Comparison of ENCODE assay signal across 1 cellular context in genomic region chr6:167799033-167799933, GRCh38.
TF ChIP-seq lines count a peak whose summit lies in the region.

No MANE protein-coding gene starts in this region.

TF ChIP-seq in K562, 482 proteins besides CTCF, POLR2A, EP300 and RAD21 (continued from another document and continues in another):
- TF ChIP-seq STAT5A (IDR thresholded peaks at IDR 0.05; ENCODE audit: borderline replicate concordance, low read length) = no peak
- no peak for TF ChIP-seq CHD1 (IDR thresholded peaks at IDR 0.05; ENCODE audit: low read length)
- no peak for TF ChIP-seq SPI1 (IDR thresholded peaks at IDR 0.05; ENCODE audit: borderline replicate concordance, low read depth, low read length)
- no peak for TF ChIP-seq ZNF253 (CRISPR knock-in tag; conservative IDR thresholded peaks at IDR 0.05)
- TF ChIP-seq, protein P1, sequence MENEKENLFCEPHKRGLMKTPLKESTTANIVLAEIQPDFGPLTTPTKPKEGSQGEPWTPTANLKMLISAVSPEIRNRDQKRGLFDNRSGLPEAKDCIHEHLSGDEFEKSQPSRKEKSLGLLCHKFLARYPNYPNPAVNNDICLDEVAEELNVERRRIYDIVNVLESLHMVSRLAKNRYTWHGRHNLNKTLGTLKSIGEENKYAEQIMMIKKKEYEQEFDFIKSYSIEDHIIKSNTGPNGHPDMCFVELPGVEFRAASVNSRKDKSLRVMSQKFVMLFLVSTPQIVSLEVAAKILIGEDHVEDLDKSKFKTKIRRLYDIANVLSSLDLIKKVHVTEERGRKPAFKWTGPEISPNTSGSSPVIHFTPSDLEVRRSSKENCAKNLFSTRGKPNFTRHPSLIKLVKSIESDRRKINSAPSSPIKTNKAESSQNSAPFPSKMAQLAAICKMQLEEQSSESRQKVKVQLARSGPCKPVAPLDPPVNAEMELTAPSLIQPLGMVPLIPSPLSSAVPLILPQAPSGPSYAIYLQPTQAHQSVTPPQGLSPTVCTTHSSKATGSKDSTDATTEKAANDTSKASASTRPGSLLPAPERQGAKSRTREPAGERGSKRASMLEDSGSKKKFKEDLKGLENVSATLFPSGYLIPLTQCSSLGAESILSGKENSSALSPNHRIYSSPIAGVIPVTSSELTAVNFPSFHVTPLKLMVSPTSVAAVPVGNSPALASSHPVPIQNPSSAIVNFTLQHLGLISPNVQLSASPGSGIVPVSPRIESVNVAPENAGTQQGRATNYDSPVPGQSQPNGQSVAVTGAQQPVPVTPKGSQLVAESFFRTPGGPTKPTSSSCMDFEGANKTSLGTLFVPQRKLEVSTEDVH (IDR thresholded peaks at IDR 0.05; ENCODE audit: low read depth, partially characterized antibody) = no peak
- peak; percentile 46 for TF ChIP-seq CREM (IDR thresholded peaks at IDR 0.05; ENCODE audit: low read depth)
- TF ChIP-seq PTRF (tag; IDR thresholded peaks at IDR 0.05) = no peak
- TF ChIP-seq SIX5 (IDR thresholded peaks at IDR 0.05; ENCODE audit: borderline replicate concordance in 1 of 2, insufficient read depth in 1 of 2, low read depth in 1 of 2, low read length in 2 of 2) = no peak
- TF ChIP-seq GABPB2 (CRISPR knock-in tag; conservative IDR thresholded peaks at IDR 0.05) = no peak
- TF ChIP-seq ZNF445 (CRISPR knock-in tag; IDR thresholded peaks at IDR 0.05; ENCODE audit: low read depth) = no peak
- TF ChIP-seq NBN (IDR thresholded peaks at IDR 0.05; ENCODE audit: low read depth) = no peak
- no peak for TF ChIP-seq ZNF75A (CRISPR knock-in tag; IDR thresholded peaks at IDR 0.05)
- no peak for TF ChIP-seq RBBP5 (IDR thresholded peaks at IDR 0.05; ENCODE audit: borderline replicate concordance, insufficient read depth, low read length, poor library complexity, severe bottlenecking)
- TF ChIP-seq CC2D1A (IDR thresholded peaks at IDR 0.05) = no peak
- no peak for TF ChIP-seq RFX1 (IDR thresholded peaks at IDR 0.05)
- TF ChIP-seq KLF16 (IDR thresholded peaks at IDR 0.05) = no peak
- no peak for TF ChIP-seq FUS (optimal IDR thresholded peaks at IDR 0.05; ENCODE audit: low read depth, low read length)
- TF ChIP-seq, protein P2, sequence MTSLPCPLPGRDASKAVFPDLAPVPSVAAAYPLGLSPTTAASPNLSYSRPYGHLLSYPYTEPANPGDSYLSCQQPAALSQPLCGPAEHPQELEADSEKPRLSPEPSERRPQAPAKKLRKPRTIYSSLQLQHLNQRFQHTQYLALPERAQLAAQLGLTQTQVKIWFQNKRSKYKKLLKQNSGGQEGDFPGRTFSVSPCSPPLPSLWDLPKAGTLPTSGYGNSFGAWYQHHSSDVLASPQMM (CRISPR knock-in tag; IDR thresholded peaks at IDR 0.05) = no peak
- TF ChIP-seq ZNF785 (CRISPR knock-in tag; IDR thresholded peaks at IDR 0.05) = no peak
- no peak for TF ChIP-seq BHLHE40 (IDR thresholded peaks at IDR 0.05; ENCODE audit: low read length)
- TF ChIP-seq E2F5 (CRISPR knock-in tag; IDR thresholded peaks at IDR 0.05) = no peak
- TF ChIP-seq ZBTB2 (IDR thresholded peaks at IDR 0.05) = no peak
- no peak for TF ChIP-seq SRSF1 (IDR thresholded peaks at IDR 0.05; ENCODE audit: low read depth, low read length)
- TF ChIP-seq NR3C1 (CRISPR knock-in tag; IDR thresholded peaks at IDR 0.05) = no peak
- TF ChIP-seq, protein P3, sequence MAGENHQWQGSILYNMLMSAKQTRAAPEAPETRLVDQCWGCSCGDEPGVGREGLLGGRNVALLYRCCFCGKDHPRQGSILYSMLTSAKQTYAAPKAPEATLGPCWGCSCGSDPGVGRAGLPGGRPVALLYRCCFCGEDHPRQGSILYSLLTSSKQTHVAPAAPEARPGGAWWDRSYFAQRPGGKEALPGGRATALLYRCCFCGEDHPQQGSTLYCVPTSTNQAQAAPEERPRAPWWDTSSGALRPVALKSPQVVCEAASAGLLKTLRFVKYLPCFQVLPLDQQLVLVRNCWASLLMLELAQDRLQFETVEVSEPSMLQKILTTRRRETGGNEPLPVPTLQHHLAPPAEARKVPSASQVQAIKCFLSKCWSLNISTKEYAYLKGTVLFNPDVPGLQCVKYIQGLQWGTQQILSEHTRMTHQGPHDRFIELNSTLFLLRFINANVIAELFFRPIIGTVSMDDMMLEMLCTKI (IDR thresholded peaks at IDR 0.05; ENCODE audit: partially characterized antibody) = no peak
- no peak for TF ChIP-seq ZNF175 (CRISPR knock-in tag; IDR thresholded peaks at IDR 0.05; ENCODE audit: low read depth)
- no peak for TF ChIP-seq TCF3 (CRISPR knock-in tag; IDR thresholded peaks at IDR 0.05)
- TF ChIP-seq ZNF586 (CRISPR knock-in tag; conservative IDR thresholded peaks at IDR 0.05) = no peak
- no peak for TF ChIP-seq EP400 (IDR thresholded peaks at IDR 0.05)
- no peak for TF ChIP-seq CEBPB (tag; IDR thresholded peaks at IDR 0.05)
- TF ChIP-seq, protein P4, sequence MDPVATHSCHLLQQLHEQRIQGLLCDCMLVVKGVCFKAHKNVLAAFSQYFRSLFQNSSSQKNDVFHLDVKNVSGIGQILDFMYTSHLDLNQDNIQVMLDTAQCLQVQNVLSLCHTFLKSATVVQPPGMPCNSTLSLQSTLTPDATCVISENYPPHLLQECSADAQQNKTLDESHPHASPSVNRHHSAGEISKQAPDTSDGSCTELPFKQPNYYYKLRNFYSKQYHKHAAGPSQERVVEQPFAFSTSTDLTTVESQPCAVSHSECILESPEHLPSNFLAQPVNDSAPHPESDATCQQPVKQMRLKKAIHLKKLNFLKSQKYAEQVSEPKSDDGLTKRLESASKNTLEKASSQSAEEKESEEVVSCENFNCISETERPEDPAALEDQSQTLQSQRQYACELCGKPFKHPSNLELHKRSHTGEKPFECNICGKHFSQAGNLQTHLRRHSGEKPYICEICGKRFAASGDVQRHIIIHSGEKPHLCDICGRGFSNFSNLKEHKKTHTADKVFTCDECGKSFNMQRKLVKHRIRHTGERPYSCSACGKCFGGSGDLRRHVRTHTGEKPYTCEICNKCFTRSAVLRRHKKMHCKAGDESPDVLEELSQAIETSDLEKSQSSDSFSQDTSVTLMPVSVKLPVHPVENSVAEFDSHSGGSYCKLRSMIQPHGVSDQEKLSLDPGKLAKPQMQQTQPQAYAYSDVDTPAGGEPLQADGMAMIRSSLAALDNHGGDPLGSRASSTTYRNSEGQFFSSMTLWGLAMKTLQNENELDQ (CRISPR knock-in tag; IDR thresholded peaks at IDR 0.05; ENCODE audit: borderline replicate concordance) = no peak
- no peak for TF ChIP-seq MEIS2 (IDR thresholded peaks at IDR 0.05; ENCODE audit: partially characterized antibody)
- no peak for TF ChIP-seq GTF3C2 (IDR thresholded peaks at IDR 0.05; ENCODE audit: borderline replicate concordance, extremely low read depth, insufficient read length)
- no peak for TF ChIP-seq GABPA (tag; conservative IDR thresholded peaks at IDR 0.05; ENCODE audit: low read depth)
- TF ChIP-seq CCNT2 (IDR thresholded peaks at IDR 0.05; ENCODE audit: borderline replicate concordance, extremely low read depth, insufficient read length, low read depth, low read length) = no peak
- TF ChIP-seq ATF1 (CRISPR knock-in tag; IDR thresholded peaks at IDR 0.05) = no peak
- TF ChIP-seq ATF1 (tag; IDR thresholded peaks at IDR 0.05) = peak; percentile 69
- no peak for TF ChIP-seq CBX1 (IDR thresholded peaks at IDR 0.05; ENCODE audit: low read depth)
- no peak for TF ChIP-seq POLR2AphosphoS2 (IDR thresholded peaks at IDR 0.05; ENCODE audit: low read length)
- TF ChIP-seq RNF2 (IDR thresholded peaks at IDR 0.05) = no peak
- peak; percentile 84 for TF ChIP-seq FOXJ2 (tag; IDR thresholded peaks at IDR 0.05)
- no peak for TF ChIP-seq ZNF77 (CRISPR knock-in tag; IDR thresholded peaks at IDR 0.05)
- TF ChIP-seq ZNF316 (IDR thresholded peaks at IDR 0.05) = 0 out of 2 replicates have a peak, but pooled peaks have one; percentile 12
